In genomic region chr21:33117268-33117888, GRCh38 we compare ENCODE assay signal across 34 cellular contexts. TPM values are rescaled to one million over a fixed set of nuclear protein-coding genes. Genes with fewer than 3 reads are reported as not detected.
A peak's percentile ranks its signal among the peaks of the same experiment; 100 is the strongest.
DNase-seq lines count a peak whose midpoint lies in the region; ATAC-seq, FAIRE-seq and TF ChIP-seq lines count a peak whose summit lies in the region.
"Had no signal": no experiment of that assay in that cellular context is flagged by ENCODE, and none has a peak within 500 bp of the region (broad histone marks: within the 10 kb centered on the region; RNA-seq: fewer than 3 reads in every experiment).

No MANE protein-coding gene starts in this region.

- H3K9ac ChIP-seq in DND-41 (ENCODE audit: low read depth, low read length) = no peak overlapping the region

- H4K20me1 ChIP-seq in DND-41 (ENCODE audit: insufficient read depth, low read length) = no peaks in the 10 kb centered on the region

- H3K36me3 ChIP-seq in DND-41 (ENCODE audit: insufficient read depth, low read length) = no peaks in the 10 kb centered on the region
- H3K36me3 ChIP-seq: adrenal gland, breast epithelium, stomach, transverse colon had no signal

- no peaks in the 10 kb centered on the region for H3K27me3 ChIP-seq in DND-41 (ENCODE audit: insufficient read depth, low read length, poor library complexity)

- H3K79me2 ChIP-seq in DND-41 (ENCODE audit: insufficient read depth, low read length) = no peaks in the 10 kb centered on the region

- no peak for TF ChIP-seq CTCF in DND-41 (IDR thresholded peaks at IDR 0.05; ENCODE audit: borderline replicate concordance, extremely low read depth, low read length, poor library complexity, severe bottlenecking)

- H2AFZ ChIP-seq in DND-41 (ENCODE audit: low read depth, low read length) = no peak overlapping the region

- TF ChIP-seq POLR2A in GM12892 (IDR thresholded peaks at IDR 0.05; ENCODE audit: low read depth, low read length) = no peak

- peaks cover 35% of the 10 kb centered on the region for H3K4me1 ChIP-seq in DND-41 (ENCODE audit: insufficient read depth, low read length)
- H3K4me1 ChIP-seq: adrenal gland, breast epithelium, Caco-2, stomach, transverse colon had no signal

- intact Hi-C loops in sciatic nerve (cut with DNase I) (no loop called here), posterior vena cava (cut with DNase I) (loop anchor here in 1 of 2 donors (1.0 kb wide), 1 partner anchor 16 kb away; no protein-coding TSS in a partner anchor)

- H3K27ac ChIP-seq in DND-41 (ENCODE audit: low read length) = 0 out of 2 replicates have a peak overlapping the region, but pooled peaks have one; percentile 69
- H3K27ac ChIP-seq: adrenal gland, stomach, transverse colon had no signal

- H3K9me3 ChIP-seq in DND-41 (ENCODE audit: insufficient read depth, low read length, severe bottlenecking) = no peaks in the 10 kb centered on the region
- H3K9me3 ChIP-seq: adrenal gland, breast epithelium, Caco-2, stomach, transverse colon had no signal

- no peak overlapping the region for H3K4me3 ChIP-seq in DND-41 (ENCODE audit: low read depth in 1 of 2, low read length in 2 of 2)
- H3K4me3 ChIP-seq: adrenal gland, breast epithelium, GM12878, smooth muscle cell, stomach, transverse colon had no signal

- peak overlapping the region; percentile 50; the same call in 1 of the 2 replicates for H3K4me2 ChIP-seq in DND-41 (ENCODE audit: insufficient read depth, low read length)
- H3K4me2 ChIP-seq: smooth muscle cell had no signal

- DNase-seq in DND-41 (no peak), anterior cingulate cortex (lab: John Stamatoyannopoulos, UW) (peak in 48 of 58 donors; percentile 19 to 92 (median 64)), inferior parietal cortex (ENCODE audit: extremely low spot score) (peak; percentile 82), sciatic nerve (ENCODE audit: low spot score) (no peak), GM12892 (ENCODE audit: insufficient read length) (no peak), posterior vena cava (ENCODE audit: low spot score) (no peak), NCI-H2081 treated with DMSO at 0.1 percent for 48 hours (lab: John Stamatoyannopoulos, UW) (no peak), germinal center (ENCODE audit: low spot score) (no peak)
- DNase-seq: activated T-cell treated with anti-CD3 and anti-CD28 coated beads, Interleukin-2, amount 50 U/mL, for 72 hours; adrenal gland; Caco-2; cortex of kidney; GOT3; IMR-90; mesenchymal stem cell; NCI-H1092; NCI-H1694 treated with DMSO at 0.1 percent for 48 hours; NCI-H524 treated with DMSO at 0.1 percent for 48 hours; NK-92 treated with Interleukin-12 subunit alpha and Interleukin-12 subunit beta, amount 100 ng/mL, for 24 hours; SIG-M5; stimulated activated CD4-positive, alpha-beta T cell treated with anti-CD3 and anti-CD28 coated beads, Interleukin-1b, Interleukin-23, amount 100 ng/mL, for 48 hours; stimulated activated CD8-positive, alpha-beta memory T cell treated with anti-CD3 and anti-CD28 coated beads, Interleukin-4, amount 100 ng/mL, for 48 hours; stomach; SW 1271; T1000; transverse colon had no signal

- FAIRE-seq in GM12892 (lab: Jason Lieb, UNC) = no peak
- FAIRE-seq: GM12878 had no signal

- ATAC-seq in DND-41 (ENCODE audit: insufficient read depth, low read depth) (no peak), sciatic nerve (peak; percentile 91)
- ATAC-seq: activated T-cell treated with anti-CD3 and anti-CD28 coated beads, Interleukin-2, amount 50 U/mL, for 72 hours; GM12878; left lobe of liver had no signal

RNA-seq across cellular contexts. Expression of gene OLIG1, which starts 47.4 kb away (rescaled TPM):
- total RNA-seq in sciatic nerve = 0.53 TPM
- not detected for polyA plus RNA-seq in GM12892 (2012; ENCODE audit: missing spikeins)
- not detected for total RNA-seq in posterior vena cava
- total RNA-seq: activated T-cell treated with anti-CD3 and anti-CD28 coated beads, Interleukin-2, amount 50 U/mL, for 72 hours; breast epithelium; Caco-2; fibroblast of villous mesenchyme; GM12878; IMR-90; left lobe of liver; myocyte; renal cortical epithelial cell; smooth muscle cell; stomach; transverse colon had no signal
- polyA plus RNA-seq: BJ, GM12878, IMR-90, smooth muscle cell, stomach had no signal

Comparison
In these comparisons a context has a peak if more than half of its experiments do, and no peak if none do; other contexts are left out.
1. DNase-seq: peak in anterior cingulate cortex (48 of 58) and inferior parietal cortex (single experiment); none in DND-41 (single experiment), sciatic nerve (single experiment), GM12892 (single experiment), posterior vena cava (single experiment), NCI-H2081 treated with DMSO at 0.1 percent for 48 hours (single experiment) and germinal center (single experiment).